ENCODE assay signal across 12 cellular contexts in genomic region chr17:36920032-36921000, GRCh38. TPM values are rescaled to one million over a fixed set of nuclear protein-coding genes. Genes with fewer than 3 reads are reported as not detected.
DNase-seq lines count a peak whose midpoint lies in the region; ATAC-seq, FAIRE-seq and TF ChIP-seq lines count a peak whose summit lies in the region.
"Had no signal": no experiment of that assay in that cellular context is flagged by ENCODE, and none has a peak within 500 bp of the region (broad histone marks: within the 10 kb centered on the region; RNA-seq: fewer than 3 reads in every experiment).

No MANE protein-coding gene starts in this region.

- H2AFZ ChIP-seq in HCT116 (ENCODE audit: low read depth, low read length, poor library complexity, severe bottlenecking) (no peak overlapping the region), keratinocyte (ENCODE audit: control insufficient read depth, low read length) (peak overlapping the region; percentile 58)

- peaks cover 62 to 74% of the 10 kb centered on the region in 2 experiments for H3K4me1 ChIP-seq in HCT116 (ENCODE audit: control insufficient read depth in 1 of 2, insufficient read depth in 2 of 2, low read length in 2 of 2)
- H3K4me1 ChIP-seq in keratinocyte (ENCODE audit: control insufficient read depth, extremely low read depth, insufficient read depth, low read length) = peaks cover 52% of the 10 kb centered on the region
- no peaks in the 10 kb centered on the region for H3K4me1 ChIP-seq in naive thymus-derived CD4-positive, alpha-beta T cell (ENCODE audit: control insufficient read depth in 2 of 2, insufficient read depth in 2 of 2, low read length in 2 of 2)
- no peaks in the 10 kb centered on the region for H3K4me1 ChIP-seq in tibial nerve

- H3K4me3 ChIP-seq in HCT116 (replicated peaks in 1 of 2; ENCODE audit: low read depth in 1 of 2, low read length in 2 of 2) = peak overlapping the region; percentile 29 to 52
- H3K4me3 ChIP-seq in keratinocyte (ENCODE audit: control insufficient read depth in 2 of 3, extremely low read depth in 1 of 3, insufficient read depth in 2 of 3, low read depth in 1 of 3, low read length in 3 of 3) = peak overlapping the region in 2 of 3 experiments; percentile 8 to 55
- H3K4me3 ChIP-seq in naive thymus-derived CD4-positive, alpha-beta T cell (ENCODE audit: low read length) = no peak overlapping the region
- no peak overlapping the region for H3K4me3 ChIP-seq in MG63
- no peak overlapping the region for H3K4me3 ChIP-seq in tibial nerve

- no peak for FAIRE-seq in keratinocyte (lab: Jason Lieb, UNC)

- H4K20me1 ChIP-seq in HCT116 (ENCODE audit: insufficient read depth) (no peaks in the 10 kb centered on the region), keratinocyte (ENCODE audit: control insufficient read depth, extremely low read depth, insufficient read depth, low read length) (no peaks in the 10 kb centered on the region)

- POLR2A ChIA-PET in HCT116 (lab: Charles Lee) = interaction anchor here (0.7 to 1.6 kb wide), 9 partner anchors 13 to 92 kb away, joined by 3 to 5 read pairs (median 3); partner anchors contain the start of gene AATF
- POLR2A ChIA-PET in naive thymus-derived CD4-positive, alpha-beta T cell (lab: Charles Lee) = no interaction called here

- TF ChIP-seq CTCF in HCT116 (IDR thresholded peaks at IDR 0.05 in 2 of 3, conservative IDR thresholded peaks at IDR 0.05 in 1 of 3; ENCODE audit: borderline replicate concordance in 1 of 3, insufficient read depth in 1 of 3, low read depth in 2 of 3, low read length in 2 of 3) = no peak
- TF ChIP-seq CTCF in keratinocyte (optimal IDR thresholded peaks at IDR 0.05 in 1 of 3, IDR thresholded peaks at IDR 0.05 in 1 of 3, conservative IDR thresholded peaks at IDR 0.05 in 1 of 3; ENCODE audit: extremely low read depth in 1 of 3, insufficient read depth in 2 of 3, low read length in 3 of 3) = no peak
- no peak for TF ChIP-seq CTCF in tibial nerve (IDR thresholded peaks at IDR 0.05)

- peaks cover 24% of the 10 kb centered on the region for H3K4me1 Mint-ChIP-seq in activated T-helper 1 cell treated with anti-CD3 and anti-CD28 coated beads, Interleukin-12 subunit alpha, Interleukin-12 subunit beta, Interleukin-2, Interleukin-4 antibody, amounts not matched to agents 30 ng/mL and 10 ng/mL and 1 ng/mL, durations not matched to agents 14 hours and 24 hours and 36 hours (ENCODE audit: low read depth)
- H3K4me1 Mint-ChIP-seq in naive thymus-derived CD4-positive, alpha-beta T cell = peaks cover 0 to 15% (median 0%) of the 10 kb centered on the region in 7 donors

- H3K27ac Mint-ChIP-seq in activated T-helper 1 cell treated with anti-CD3 and anti-CD28 coated beads, Interleukin-12 subunit alpha, Interleukin-12 subunit beta, Interleukin-2, Interleukin-4 antibody, amounts not matched to agents 30 ng/mL and 10 ng/mL and 1 ng/mL, durations not matched to agents 14 hours and 24 hours and 36 hours = peak overlapping the region; percentile 68
- H3K27ac Mint-ChIP-seq in naive thymus-derived CD4-positive, alpha-beta T cell = no peak overlapping the region
- H3K27ac Mint-ChIP-seq: activated naive CD8-positive, alpha-beta T cell treated with anti-CD3 and anti-CD28 coated beads, Interleukin-2, amount 10 ng/mL, durations not matched to agents 7 days and 5 days; T-helper 2 cell treated with Interferon-gamma antibody and Interleukin-4, amounts not matched to agents 5 μg/mL and 100 μg/mL, for 36 hours had no signal

- CTCF ChIA-PET in HCT116 (lab: Charles Lee) = interaction anchor here (1.1 to 1.2 kb wide), 2 partner anchors 126 to 128 kb away, joined by 3 to 4 read pairs; no protein-coding TSS in a partner anchor
- CTCF ChIA-PET in naive thymus-derived CD4-positive, alpha-beta T cell (lab: Charles Lee) = interaction anchor here (0.6 kb wide), 1 partner anchor 10 kb away, joined by 3 read pairs; no protein-coding TSS in a partner anchor

- no peaks in the 10 kb centered on the region for H3K9me3 Mint-ChIP-seq in activated T-helper 1 cell treated with anti-CD3 and anti-CD28 coated beads, Interleukin-12 subunit alpha, Interleukin-12 subunit beta, Interleukin-2, Interleukin-4 antibody, amounts not matched to agents 30 ng/mL and 10 ng/mL and 1 ng/mL, durations not matched to agents 14 hours and 24 hours and 36 hours
- no peaks in the 10 kb centered on the region for H3K9me3 Mint-ChIP-seq in naive thymus-derived CD4-positive, alpha-beta T cell
- H3K9me3 Mint-ChIP-seq: activated naive CD8-positive, alpha-beta T cell treated with anti-CD3 and anti-CD28 coated beads, Interleukin-2, amount 10 ng/mL, durations not matched to agents 7 days and 5 days; T-helper 2 cell treated with Interferon-gamma antibody and Interleukin-4, amounts not matched to agents 5 μg/mL and 100 μg/mL, for 36 hours had no signal

- TF ChIP-seq RAD21 in HCT116 (IDR thresholded peaks at IDR 0.05; ENCODE audit: low read depth) = no peak

- DNase-seq in A172 (ENCODE audit: low spot score) = peak; percentile 93
- peak; percentile 43 for DNase-seq in HCT116 (ENCODE audit: low read depth, low spot score)
- DNase-seq in activated T-helper 1 cell treated with anti-CD3 and anti-CD28 coated beads, Interleukin-12 subunit alpha, Interleukin-12 subunit beta, Interleukin-2, Interleukin-4 antibody, amounts not matched to agents 30 ng/mL and 10 ng/mL and 1 ng/mL, durations not matched to agents 14 hours and 24 hours and 36 hours (ENCODE audit: low spot score) = no peak
- DNase-seq in keratinocyte (ENCODE audit: low read depth, low spot score) = no peak
- DNase-seq in naive thymus-derived CD4-positive, alpha-beta T cell = no peak
- DNase-seq in MG63 = no peak
- DNase-seq in NCI-H526 treated with DMSO at 0.1 percent for 48 hours (lab: John Stamatoyannopoulos, UW) = no peak
- no peak for DNase-seq in tibial nerve (ENCODE audit: low spot score in 2 of 2)
- DNase-seq: activated naive CD8-positive, alpha-beta T cell treated with anti-CD3 and anti-CD28 coated beads, Interleukin-2, amount 10 ng/mL, durations not matched to agents 7 days and 5 days; left cardiac atrium had no signal

- no peaks in the 10 kb centered on the region for H3K9me1 ChIP-seq in keratinocyte (ENCODE audit: control insufficient read depth, extremely low read depth, insufficient read depth, low read length)

- H3K9me3 ChIP-seq in HCT116 (ENCODE audit: control insufficient read depth in 1 of 2, insufficient read depth in 1 of 2, low read depth in 1 of 2, low read length in 2 of 2) (no peaks in the 10 kb centered on the region), keratinocyte (ENCODE audit: control insufficient read depth, low read depth, low read length) (no peaks in the 10 kb centered on the region), MG63 (no peaks in the 10 kb centered on the region), tibial nerve (no peaks in the 10 kb centered on the region)
- H3K9me3 ChIP-seq in naive thymus-derived CD4-positive, alpha-beta T cell (ENCODE audit: control insufficient read depth in 2 of 3, low read length in 3 of 3) = no peaks in the 10 kb centered on the region

- no peak overlapping the region for H3K4me3 Mint-ChIP-seq in activated T-helper 1 cell treated with anti-CD3 and anti-CD28 coated beads, Interleukin-12 subunit alpha, Interleukin-12 subunit beta, Interleukin-2, Interleukin-4 antibody, amounts not matched to agents 30 ng/mL and 10 ng/mL and 1 ng/mL, durations not matched to agents 14 hours and 24 hours and 36 hours
- H3K4me3 Mint-ChIP-seq in naive thymus-derived CD4-positive, alpha-beta T cell = no peak overlapping the region
- H3K4me3 Mint-ChIP-seq: activated naive CD8-positive, alpha-beta T cell treated with anti-CD3 and anti-CD28 coated beads, Interleukin-2, amount 10 ng/mL, durations not matched to agents 7 days and 5 days; T-helper 2 cell treated with Interferon-gamma antibody and Interleukin-4, amounts not matched to agents 5 μg/mL and 100 μg/mL, for 36 hours had no signal

- TF ChIP-seq EP300 in tibial nerve (IDR thresholded peaks at IDR 0.05) = no peak

- H3K36me3 ChIP-seq in HCT116 (ENCODE audit: control insufficient read depth in 1 of 2, insufficient read depth in 2 of 2, low read length in 2 of 2) (no peaks in the 10 kb centered on the region), keratinocyte (ENCODE audit: control insufficient read depth in 2 of 2, extremely low read depth in 1 of 2, insufficient read depth in 2 of 2, low read length in 2 of 2) (no peaks in the 10 kb centered on the region), MG63 (no peaks in the 10 kb centered on the region), tibial nerve (no peaks in the 10 kb centered on the region)
- H3K36me3 ChIP-seq in naive thymus-derived CD4-positive, alpha-beta T cell (ENCODE audit: control insufficient read depth in 2 of 3, insufficient read depth in 3 of 3, low read length in 3 of 3) = no peaks in the 10 kb centered on the region

- no peaks in the 10 kb centered on the region for H3K36me3 Mint-ChIP-seq in activated T-helper 1 cell treated with anti-CD3 and anti-CD28 coated beads, Interleukin-12 subunit alpha, Interleukin-12 subunit beta, Interleukin-2, Interleukin-4 antibody, amounts not matched to agents 30 ng/mL and 10 ng/mL and 1 ng/mL, durations not matched to agents 14 hours and 24 hours and 36 hours (ENCODE audit: low read depth)
- no peaks in the 10 kb centered on the region for H3K36me3 Mint-ChIP-seq in naive thymus-derived CD4-positive, alpha-beta T cell
- H3K36me3 Mint-ChIP-seq: activated naive CD8-positive, alpha-beta T cell treated with anti-CD3 and anti-CD28 coated beads, Interleukin-2, amount 10 ng/mL, durations not matched to agents 7 days and 5 days had no signal

- H3K9ac ChIP-seq in HCT116 (ENCODE audit: low read length) = peak overlapping the region; percentile 70
- peak overlapping the region; percentile 80 for H3K9ac ChIP-seq in keratinocyte (ENCODE audit: control insufficient read depth, extremely low read depth, insufficient read depth, low read length)

- peaks cover 14% of the 10 kb centered on the region for H3K27me3 Mint-ChIP-seq in activated T-helper 1 cell treated with anti-CD3 and anti-CD28 coated beads, Interleukin-12 subunit alpha, Interleukin-12 subunit beta, Interleukin-2, Interleukin-4 antibody, amounts not matched to agents 30 ng/mL and 10 ng/mL and 1 ng/mL, durations not matched to agents 14 hours and 24 hours and 36 hours (ENCODE audit: insufficient read depth)
- peaks cover 19 to 52% (median 41%) of the 10 kb centered on the region in 5 donors for H3K27me3 Mint-ChIP-seq in naive thymus-derived CD4-positive, alpha-beta T cell

- intact Hi-C loops in HCT116 (cut with micrococcal nuclease) = loop anchor here (2.0 kb wide), 2 partner anchors 28 to 70 kb away; partner anchors contain the start of gene AATF
- intact Hi-C loops in activated T-helper 1 cell treated with anti-CD3 and anti-CD28 coated beads, Interleukin-12 subunit alpha, Interleukin-12 subunit beta, Interleukin-2, Interleukin-4 antibody, amounts not matched to agents 30 ng/mL and 10 ng/mL and 1 ng/mL, durations not matched to agents 14 hours and 24 hours and 36 hours (cut with micrococcal nuclease) = loop anchor here (2.0 kb wide), 1 partner anchor 70 kb away; no protein-coding TSS in a partner anchor
- intact Hi-C loops in naive thymus-derived CD4-positive, alpha-beta T cell (cut with micrococcal nuclease) = no loop called here

- peak; percentile 47 for ATAC-seq in HCT116
- ATAC-seq in naive thymus-derived CD4-positive, alpha-beta T cell = no peak

- H3K27ac ChIP-seq in HCT116 (ENCODE audit: low read depth, low read length) (peak overlapping the region; percentile 100), keratinocyte (ENCODE audit: control insufficient read depth, insufficient read depth, low read length) (peak overlapping the region; percentile 97), tibial nerve (no peak overlapping the region)
- H3K27ac ChIP-seq in naive thymus-derived CD4-positive, alpha-beta T cell (ENCODE audit: low read depth, low read length) = no peak overlapping the region
- H3K27ac ChIP-seq: C4-2B had no signal

- H3K9me2 ChIP-seq in HCT116 (ENCODE audit: insufficient read depth) = no peaks in the 10 kb centered on the region

- no TSS peak for BruUV-seq in HCT116 (replicated peaks; lab: Mats Ljungman, UMichigan)

- dilution Hi-C loops in keratinocyte (cut with MboI; ENCODE audit: extremely low pct_ligation_motif_present, low sequenced_read_pairs) = no loop called here

- H3K4me2 ChIP-seq in HCT116 (ENCODE audit: low read length) (peak overlapping the region; percentile 91), keratinocyte (ENCODE audit: control insufficient read depth, extremely low read depth, insufficient read depth, low read depth, low read length) (peak overlapping the region; percentile 69)

- no peak for TF ChIP-seq POLR2A in HCT116 (IDR thresholded peaks at IDR 0.05; ENCODE audit: borderline replicate concordance, extremely low read depth, insufficient read depth, insufficient read length)
- TF ChIP-seq POLR2A in tibial nerve (IDR thresholded peaks at IDR 0.05) = no peak

- RAD21 ChIA-PET in HCT116 (lab: Charles Lee; ENCODE audit: low non-redundant PET in 1 of 2, low total read pairs in 2 of 2, uncharacterized antibody in 2 of 2, unreplicated experiment in 2 of 2) = no interaction called here

- H3K79me2 ChIP-seq in HCT116 (ENCODE audit: insufficient read depth, low read length) (no peaks in the 10 kb centered on the region), keratinocyte (ENCODE audit: control insufficient read depth, insufficient read depth, low read length) (no peaks in the 10 kb centered on the region)

- H3K27me3 ChIP-seq in HCT116 (ENCODE audit: insufficient read depth, low read length) = no peaks in the 10 kb centered on the region
- H3K27me3 ChIP-seq in keratinocyte (ENCODE audit: control insufficient read depth, extremely low read depth, insufficient read depth, low read length) = no peaks in the 10 kb centered on the region
- no peaks in the 10 kb centered on the region for H3K27me3 ChIP-seq in naive thymus-derived CD4-positive, alpha-beta T cell (ENCODE audit: control insufficient read depth in 2 of 2, insufficient read depth in 2 of 2, low read length in 2 of 2)
- no peaks in the 10 kb centered on the region for H3K27me3 ChIP-seq in MG63
- peaks cover 0 to 66% of the 10 kb centered on the region in 2 donors for H3K27me3 ChIP-seq in tibial nerve

- WGBS in tibial nerve, 2 donors = 44 to 45% methylated on average over 18 of the region's 18 CpGs

RNA-seq across cellular contexts. Expression of gene LHX1, which starts 17.0 kb away (rescaled TPM):
- total RNA-seq in A172 (2014; rRNA removed; shearing (Covaris generic)) = 0.77 and 1.4 TPM in 2 replicates
- 0.44 TPM for total RNA-seq in HCT116 (2021; ENCODE audit: unreplicated experiment)
- 0.22 and 0.62 TPM in 2 replicates for polyA plus RNA-seq in HCT116 (2012)
- total RNA-seq in activated T-helper 1 cell treated with anti-CD3 and anti-CD28 coated beads, Interleukin-12 subunit alpha, Interleukin-12 subunit beta, Interleukin-2, Interleukin-4 antibody, amounts not matched to agents 30 ng/mL and 10 ng/mL and 1 ng/mL, durations not matched to agents 14 hours and 24 hours and 36 hours = 0.17 and 0.36 TPM in 2 replicates
- polyA plus RNA-seq in keratinocyte = 0.21 to 1.5 TPM (median 0.35 TPM) in 3 replicates
- polyA plus RNA-seq in keratinocyte (2011; ENCODE audit: low read depth) = not detected
- polyA plus RNA-seq in keratinocyte (2011; cell fraction: cytosol; rRNA removed) = 0.23 and 0.31 TPM in 2 replicates
- 0.40 and 0.98 TPM in 2 replicates for polyA plus RNA-seq in keratinocyte (2011; cell fraction: nucleus; rRNA removed)
- polyA plus RNA-seq in keratinocyte (2012; ENCODE audit: low replicate concordance) = 0.14 and 3.3 TPM in 2 replicates
- 0.07 to 0.46 TPM (median 0.45 TPM) in 3 replicates for polyA minus RNA-seq in keratinocyte
- polyA minus RNA-seq in keratinocyte (2011; cell fraction: cytosol; rRNA and poly(A)+ RNA removed) = not detected
- polyA minus RNA-seq in keratinocyte (2011; cell fraction: nucleus; rRNA and poly(A)+ RNA removed) = 0.31 and 1.1 TPM in 2 replicates
- under 1 TPM in 1 of 5 experiments, not detected in 4; 0.15 TPM for total RNA-seq in naive thymus-derived CD4-positive, alpha-beta T cell
- not detected for polyA plus RNA-seq in naive thymus-derived CD4-positive, alpha-beta T cell
- total RNA-seq in MG63 (2014; rRNA removed; shearing (Covaris generic); ENCODE audit: low replicate concordance) = not detected in 2 replicates
- total RNA-seq in tibial nerve = not detected
- total RNA-seq: activated naive CD8-positive, alpha-beta T cell treated with anti-CD3 and anti-CD28 coated beads, Interleukin-2, amount 10 ng/mL, durations not matched to agents 7 days and 5 days; left cardiac atrium had no signal

RNA-seq across cellular contexts. Expression of gene AATF, which starts 28.4 kb away (rescaled TPM):
- 79.9 and 86.2 TPM in 2 replicates for total RNA-seq in A172 (2014; rRNA removed; shearing (Covaris generic))
- total RNA-seq in HCT116 (2021; ENCODE audit: unreplicated experiment) = 105 TPM
- 153 and 200 TPM in 2 replicates for polyA plus RNA-seq in HCT116 (2012)
- total RNA-seq in activated T-helper 1 cell treated with anti-CD3 and anti-CD28 coated beads, Interleukin-12 subunit alpha, Interleukin-12 subunit beta, Interleukin-2, Interleukin-4 antibody, amounts not matched to agents 30 ng/mL and 10 ng/mL and 1 ng/mL, durations not matched to agents 14 hours and 24 hours and 36 hours = 110 and 119 TPM in 2 replicates
- 15.7 to 31.0 TPM (median 30.4 TPM) in 3 replicates for polyA plus RNA-seq in keratinocyte
- 130 TPM for polyA plus RNA-seq in keratinocyte (2011; ENCODE audit: low read depth)
- 27.0 and 28.5 TPM in 2 replicates for polyA plus RNA-seq in keratinocyte (2011; cell fraction: cytosol; rRNA removed)
- polyA plus RNA-seq in keratinocyte (2011; cell fraction: nucleus; rRNA removed) = 32.1 and 37.4 TPM in 2 replicates
- polyA plus RNA-seq in keratinocyte (2012; ENCODE audit: low replicate concordance) = 40.3 and 58.4 TPM in 2 replicates
- polyA minus RNA-seq in keratinocyte = 16.7 to 58.6 TPM (median 25.7 TPM) in 3 replicates
- polyA minus RNA-seq in keratinocyte (2011; cell fraction: cytosol; rRNA and poly(A)+ RNA removed) = 14.8 TPM
- polyA minus RNA-seq in keratinocyte (2011; cell fraction: nucleus; rRNA and poly(A)+ RNA removed) = 10.7 and 13.7 TPM in 2 replicates
- 10 to 100 TPM; 39.7 to 70.8 (median 58.7) TPM for total RNA-seq in naive thymus-derived CD4-positive, alpha-beta T cell
- polyA plus RNA-seq in naive thymus-derived CD4-positive, alpha-beta T cell = 10 to 100 TPM; 70.1 to 97.1 TPM
- total RNA-seq in MG63 (2014; rRNA removed; shearing (Covaris generic); ENCODE audit: low replicate concordance) = 68.3 and 127 TPM in 2 replicates
- 10 to 100 TPM; 26.5 to 36.2 (median 30.1) TPM for total RNA-seq in tibial nerve

Comparison
In these comparisons a context has a peak if more than half of its experiments do, and no peak if none do; other contexts are left out.
1. DNase-seq: peak in A172 (single experiment) and HCT116 (single experiment); none in activated T-helper 1 cell treated with anti-CD3 and anti-CD28 coated beads, Interleukin-12 subunit alpha, Interleukin-12 subunit beta, Interleukin-2, Interleukin-4 antibody, amounts not matched to agents 30 ng/mL and 10 ng/mL and 1 ng/mL, durations not matched to agents 14 hours and 24 hours and 36 hours (single experiment), keratinocyte (single experiment), naive thymus-derived CD4-positive, alpha-beta T cell (0 of 9), MG63 (single experiment), NCI-H526 treated with DMSO at 0.1 percent for 48 hours (single experiment) and tibial nerve (0 of 2).
2. H3K27ac ChIP-seq: peak in HCT116 (single experiment) and keratinocyte (single experiment); none in naive thymus-derived CD4-positive, alpha-beta T cell (single experiment) and tibial nerve (0 of 4).
3. H3K4me3 ChIP-seq: peak in HCT116 (2 of 2) and keratinocyte (2 of 3); none in naive thymus-derived CD4-positive, alpha-beta T cell (single experiment), MG63 (single experiment) and tibial nerve (0 of 4).
4. intact Hi-C loops: an anchor here in HCT116 (2.0 kb wide) and activated T-helper 1 cell treated with anti-CD3 and anti-CD28 coated beads, Interleukin-12 subunit alpha, Interleukin-12 subunit beta, Interleukin-2, Interleukin-4 antibody, amounts not matched to agents 30 ng/mL and 10 ng/mL and 1 ng/mL, durations not matched to agents 14 hours and 24 hours and 36 hours (2.0 kb wide); none called in naive thymus-derived CD4-positive, alpha-beta T cell.